Comparison of ENCODE assay signal across 1 cellular context in genomic region chr5:150053231-150053626, GRCh38.
TF ChIP-seq lines count a peak whose summit lies in the region.

No MANE protein-coding gene starts in this region.

TF ChIP-seq in K562, 482 proteins besides CTCF, POLR2A, EP300 and RAD21 (continues in another document):
- TF ChIP-seq ZNF174 (CRISPR knock-in tag; IDR thresholded peaks at IDR 0.05), result no peak
- TF ChIP-seq CHCHD3 (CRISPR knock-in tag; IDR thresholded peaks at IDR 0.05), result no peak
- no peak for TF ChIP-seq TGIF2 (CRISPR knock-in tag; IDR thresholded peaks at IDR 0.05)
- TF ChIP-seq ZNF507 (tag; conservative IDR thresholded peaks at IDR 0.05), result no peak
- peak; percentile 83; the same call in 1 of the 2 replicates for TF ChIP-seq ZNF592 (IDR thresholded peaks at IDR 0.05)
- peak; percentile 26; the same call in 1 of the 2 replicates for TF ChIP-seq MAFK (IDR thresholded peaks at IDR 0.05; ENCODE audit: low read length)
- TF ChIP-seq THRB (CRISPR knock-in tag; conservative IDR thresholded peaks at IDR 0.05), result 0 out of 2 replicates have a peak, but pooled peaks have one; percentile 25
- no peak for TF ChIP-seq ZNF551 (CRISPR knock-in tag; IDR thresholded peaks at IDR 0.05)
- no peak for TF ChIP-seq DDX20 (tag; IDR thresholded peaks at IDR 0.05; ENCODE audit: low read depth)
- no peak for TF ChIP-seq REST (CRISPR knock-in tag; IDR thresholded peaks at IDR 0.05; ENCODE audit: low read depth)
- TF ChIP-seq TBP (optimal IDR thresholded peaks at IDR 0.05; ENCODE audit: low read depth, low read length), result no peak
- TF ChIP-seq BACH1 (tag; IDR thresholded peaks at IDR 0.05), result no peak
- TF ChIP-seq ZNF589 (CRISPR knock-in tag; IDR thresholded peaks at IDR 0.05; ENCODE audit: low read depth), result peak; percentile 62; the same call in 1 of the 2 replicates
- no peak for TF ChIP-seq IRF2 (CRISPR knock-in tag; IDR thresholded peaks at IDR 0.05)
- no peak for TF ChIP-seq STAT6 (CRISPR knock-in tag; IDR thresholded peaks at IDR 0.05)
- TF ChIP-seq FIP1L1 (IDR thresholded peaks at IDR 0.05; ENCODE audit: low read depth, low read length, poor library complexity, severe bottlenecking), result no peak
- TF ChIP-seq ZKSCAN8 (CRISPR knock-in tag; IDR thresholded peaks at IDR 0.05), result no peak
- peak; percentile 37; the same call in 1 of the 2 replicates for TF ChIP-seq ZNF740 (CRISPR knock-in tag; IDR thresholded peaks at IDR 0.05)
- TF ChIP-seq ZNF740 (tag; IDR thresholded peaks at IDR 0.05), result no peak
- peak; percentile 27; the same call in 1 of the 2 replicates for TF ChIP-seq C11orf30 (IDR thresholded peaks at IDR 0.05; ENCODE audit: low read depth)
- no peak for TF ChIP-seq SREBF1 (IDR thresholded peaks at IDR 0.05; ENCODE audit: borderline replicate concordance, low read depth, low read length)
- TF ChIP-seq NFE2 (IDR thresholded peaks at IDR 0.05; ENCODE audit: low read depth), result peak; percentile 45; the same call in 1 of the 2 replicates
- TF ChIP-seq MAZ (CRISPR knock-in tag; conservative IDR thresholded peaks at IDR 0.05 in 1 of 2, IDR thresholded peaks at IDR 0.05 in 1 of 2), result 0 out of 4 replicates have a peak, but pooled peaks of 1 of the 2 experiments have one; percentile 41
- TF ChIP-seq ELF4 (CRISPR knock-in tag; IDR thresholded peaks at IDR 0.05), result no peak
- TF ChIP-seq ZBTB9 (CRISPR knock-in tag; IDR thresholded peaks at IDR 0.05), result no peak; the same call in 1 of the 2 replicates
- peak; percentile 49 for TF ChIP-seq ATF3 (IDR thresholded peaks at IDR 0.05)
- no peak for TF ChIP-seq ATF3 (CRISPR knock-in tag; conservative IDR thresholded peaks at IDR 0.05)
- peak in 1 of 2 experiments; percentile 66; a peak in 2 of 4 replicates for TF ChIP-seq ZNF639 (CRISPR knock-in tag; conservative IDR thresholded peaks at IDR 0.05 in 1 of 2, IDR thresholded peaks at IDR 0.05 in 1 of 2)
- peak; percentile 84 for TF ChIP-seq ZNF395 (CRISPR knock-in tag; IDR thresholded peaks at IDR 0.05)
- TF ChIP-seq PHF20 (IDR thresholded peaks at IDR 0.05; ENCODE audit: partially characterized antibody), result no peak
- peak; percentile 86 for TF ChIP-seq FOSL1 (tag; conservative IDR thresholded peaks at IDR 0.05)
- peak; percentile 78 for TF ChIP-seq JUND (IDR thresholded peaks at IDR 0.05; ENCODE audit: borderline replicate concordance, low read depth, low read length)
- TF ChIP-seq JUND (tag; IDR thresholded peaks at IDR 0.05; ENCODE audit: borderline replicate concordance, low read depth, low read length), result peak; percentile 67; the same call in 2 of the 3 replicates
- TF ChIP-seq ZBTB5 (IDR thresholded peaks at IDR 0.05), result no peak
- 0 out of 2 replicates have a peak, but pooled peaks have one; percentile 34 for TF ChIP-seq ETV5 (CRISPR knock-in tag; IDR thresholded peaks at IDR 0.05; ENCODE audit: low read depth)
- peak; percentile 65 for TF ChIP-seq JUN (IDR thresholded peaks at IDR 0.05; ENCODE audit: borderline replicate concordance, low read depth, low read length)
- TF ChIP-seq JUN (CRISPR knock-in tag; IDR thresholded peaks at IDR 0.05; ENCODE audit: borderline replicate concordance), result no peak
- peak in 1 of 2 experiments; percentile 36 for TF ChIP-seq E2F6 (IDR thresholded peaks at IDR 0.05; ENCODE audit: borderline replicate concordance in 1 of 2, extremely low read depth in 1 of 2, insufficient read depth in 1 of 2, insufficient read length in 1 of 2, low read depth in 1 of 2, low read length in 1 of 2, poor library complexity in 1 of 2, severe bottlenecking in 1 of 2)
